ENCODE assay signal across 18 cellular contexts in genomic region chr1:229871078-229871676, GRCh38.
"Had no signal": no experiment of that assay in that cellular context is flagged by ENCODE, and none has a peak within 500 bp of the region (broad histone marks: within the 10 kb centered on the region; RNA-seq: fewer than 3 reads in every experiment).

No MANE protein-coding gene starts in this region.

- H3K27ac ChIP-seq: esophagus muscularis mucosa, gastroesophageal sphincter, parathyroid adenoma, prostate gland, skin epidermis had no signal

- H2AFZ ChIP-seq: parathyroid adenoma had no signal

- H3K79me2 ChIP-seq: parathyroid adenoma had no signal

- H3K36me3 ChIP-seq: esophagus muscularis mucosa, gastroesophageal sphincter, prostate gland had no signal

- H3K27me3 ChIP-seq: esophagus muscularis mucosa, gastroesophageal sphincter had no signal

- H3K4me3 ChIP-seq: esophagus muscularis mucosa, gastroesophageal sphincter, prostate gland, skin epidermis had no signal

- H3K9ac ChIP-seq: parathyroid adenoma had no signal

- H3K4me1 ChIP-seq: parathyroid adenoma, prostate gland had no signal

- DNase-seq: effector memory CD4-positive, alpha-beta T cell; glutamatergic neuron; immature natural killer cell; mesendoderm; naive thymus-derived CD4-positive, alpha-beta T cell; nephron progenitor cell; retina; stimulated activated CD4-positive, alpha-beta T cell treated with anti-CD3 and anti-CD28 coated beads, Interleukin-12 subunit alpha, Interleukin-12 subunit beta, amount 100 ng/mL, for 4 hours; stimulated activated naive CD4-positive, alpha-beta T cell; trophoblast cell had no signal

- ATAC-seq: gastroesophageal sphincter; naive thymus-derived CD4-positive, alpha-beta T cell; sciatic nerve had no signal

- FAIRE-seq: endometrium, keratinocyte had no signal

- H3K9me3 ChIP-seq: esophagus muscularis mucosa, gastroesophageal sphincter, prostate gland had no signal
